Comparison of ENCODE assay signal across 14 cellular contexts in the genomic region with DNA sequence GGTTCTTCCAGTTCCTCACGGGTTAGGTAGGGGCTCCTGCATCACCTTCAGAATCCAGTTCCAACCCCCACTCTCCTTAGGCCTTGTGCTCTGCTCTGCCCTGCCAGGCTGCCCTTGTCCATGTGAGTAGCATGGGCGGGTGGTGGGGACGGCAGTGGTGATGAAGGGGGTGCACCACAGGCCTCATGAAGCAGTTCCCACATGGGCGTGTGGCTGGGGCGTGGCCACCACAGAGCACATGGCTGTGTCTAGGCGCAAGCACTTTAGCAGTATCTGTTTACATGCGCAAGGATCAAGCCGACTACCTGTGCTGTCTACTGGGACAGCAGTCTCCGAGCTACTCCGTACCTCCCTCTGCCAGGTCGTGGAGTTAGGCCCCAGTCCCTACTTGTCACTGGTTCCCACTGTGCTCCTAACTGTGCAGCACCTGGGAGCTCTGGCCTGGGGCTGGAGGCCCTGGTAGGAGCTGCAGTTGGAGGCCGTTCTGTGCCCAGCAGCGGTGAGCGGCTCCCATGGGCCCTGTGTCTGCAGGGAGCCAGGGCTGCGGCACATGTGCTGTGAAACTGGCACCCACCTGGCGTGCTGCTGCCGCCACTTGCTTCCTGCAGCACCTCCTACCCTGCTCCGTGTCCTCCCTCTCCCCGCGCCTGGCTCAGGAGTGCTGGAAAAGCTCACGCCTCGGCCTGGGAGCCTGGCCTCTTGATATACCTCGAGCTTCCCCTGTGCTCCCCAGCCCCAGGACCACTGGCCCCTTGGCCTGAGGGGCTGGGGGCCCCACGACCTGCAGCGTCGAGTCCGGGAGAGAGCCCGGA. TPM values are rescaled to one million over a fixed set of nuclear protein-coding genes. Genes with fewer than 3 reads are reported as not detected.
DNase-seq lines count a peak whose midpoint lies in the region; ATAC-seq and TF ChIP-seq lines count a peak whose summit lies in the region.
"Had no signal": no experiment of that assay in that cellular context is flagged by ENCODE, and none has a peak within 500 bp of the region (broad histone marks: within the 10 kb centered on the region; RNA-seq: fewer than 3 reads in every experiment).

No MANE protein-coding gene starts in this region.

- H3K27me3 ChIP-seq in DND-41 (ENCODE audit: insufficient read depth, low read length, poor library complexity), result no peaks in the 10 kb centered on the region
- no peaks in the 10 kb centered on the region for H3K27me3 ChIP-seq in foreskin keratinocyte
- no peaks in the 10 kb centered on the region for H3K27me3 ChIP-seq in parathyroid adenoma (ENCODE audit: control insufficient read depth, insufficient read depth, low read length)

- CTCF ChIA-PET in RWPE1 (lab: Yijun Ruan, JAX), result interaction anchor here (0.7 kb wide), 2 partner anchors 147 to 406 kb away, joined by 3 to 4 read pairs; no protein-coding TSS in a partner anchor

- H3K36me3 Mint-ChIP-seq in activated naive CD8-positive, alpha-beta T cell treated with anti-CD3 and anti-CD28 coated beads for 36 hours, result peaks cover 2% of the 10 kb centered on the region

- H3K4me3 Mint-ChIP-seq in activated naive CD8-positive, alpha-beta T cell treated with anti-CD3 and anti-CD28 coated beads for 36 hours, result no peak overlapping the region
- H3K4me3 Mint-ChIP-seq: central memory CD8-positive, alpha-beta T cell; stimulated activated memory B cell treated with anti-CD40 and anti-IgM and Interleukin-4, amounts not matched to agents 10 μg/mL and 1 μg/mL and 100 μg/mL, for 72 hours had no signal

- no peak overlapping the region for H3K27ac Mint-ChIP-seq in activated naive CD8-positive, alpha-beta T cell treated with anti-CD3 and anti-CD28 coated beads for 36 hours
- H3K27ac Mint-ChIP-seq: stimulated activated memory B cell treated with anti-CD40 and anti-IgM and Interleukin-4, amounts not matched to agents 10 μg/mL and 1 μg/mL and 100 μg/mL, for 72 hours had no signal

- H3K36me3 ChIP-seq in DND-41 (ENCODE audit: insufficient read depth, low read length) (peaks cover 27% of the 10 kb centered on the region), parathyroid adenoma (ENCODE audit: control insufficient read depth, insufficient read depth, low read length) (no peaks in the 10 kb centered on the region)

- H3K27me3 Mint-ChIP-seq in activated naive CD8-positive, alpha-beta T cell treated with anti-CD3 and anti-CD28 coated beads for 36 hours, result no peaks in the 10 kb centered on the region

- H3K9me3 Mint-ChIP-seq in activated naive CD8-positive, alpha-beta T cell treated with anti-CD3 and anti-CD28 coated beads for 36 hours, result no peaks in the 10 kb centered on the region
- H3K9me3 Mint-ChIP-seq: central memory CD8-positive, alpha-beta T cell; stimulated activated memory B cell treated with anti-CD40 and anti-IgM and Interleukin-4, amounts not matched to agents 10 μg/mL and 1 μg/mL and 100 μg/mL, for 72 hours had no signal

- DNase-seq in DND-41 (no peak), RWPE1 (ENCODE audit: low spot score) (no peak), foreskin keratinocyte (no peak), GM03348 (ENCODE audit: low spot score) (no peak)
- DNase-seq in activated naive CD8-positive, alpha-beta T cell treated with anti-CD3 and anti-CD28 coated beads for 36 hours, result no peak
- DNase-seq: activated CD4-positive, alpha-beta T cell treated with anti-CD3 and anti-CD28 coated beads for 1 hour; NCI-H774; stimulated activated CD4-positive, alpha-beta T cell treated with anti-CD3 and anti-CD28 coated beads, Interleukin-1b, Interleukin-23, amount 100 ng/mL, for 48 hours had no signal

- H3K9me3 ChIP-seq in DND-41 (ENCODE audit: insufficient read depth, low read length, severe bottlenecking), result no peaks in the 10 kb centered on the region
- H3K9me3 ChIP-seq in parathyroid adenoma (ENCODE audit: control insufficient read depth, low read length), result no peaks in the 10 kb centered on the region
- H3K9me3 ChIP-seq: BLaER1 treated with 17β-estradiol and CSF1 and Interleukin-3, amounts not matched to agents 10 nM and 100 nM had no signal

- H3K9ac ChIP-seq in DND-41 (ENCODE audit: low read depth, low read length), result no peak overlapping the region
- no peak overlapping the region for H3K9ac ChIP-seq in parathyroid adenoma
- H3K9ac ChIP-seq: BLaER1 treated with 17β-estradiol and CSF1 and Interleukin-3, amounts not matched to agents 10 nM and 100 nM had no signal

- H4K20me1 ChIP-seq in DND-41 (ENCODE audit: insufficient read depth, low read length), result peaks cover 3% of the 10 kb centered on the region; the same call in 1 of the 2 replicates

- H2AFZ ChIP-seq in DND-41 (ENCODE audit: low read depth, low read length), result no peak overlapping the region
- no peak overlapping the region for H2AFZ ChIP-seq in parathyroid adenoma

- H3K4me3 ChIP-seq in DND-41 (ENCODE audit: low read depth in 1 of 2, low read length in 2 of 2) (no peak overlapping the region), parathyroid adenoma (ENCODE audit: low read depth, low read length) (no peak overlapping the region)
- H3K4me3 ChIP-seq: BLaER1 treated with 17β-estradiol and CSF1 and Interleukin-3, amounts not matched to agents 10 nM and 100 nM had no signal

- TF ChIP-seq CTCF in DND-41 (IDR thresholded peaks at IDR 0.05; ENCODE audit: borderline replicate concordance, extremely low read depth, low read length, poor library complexity, severe bottlenecking) (no peak), RWPE1 (conservative IDR thresholded peaks at IDR 0.05; ENCODE audit: low read depth) (no peak), foreskin keratinocyte (conservative IDR thresholded peaks at IDR 0.05) (no peak), parathyroid adenoma (IDR thresholded peaks at IDR 0.05) (no peak)

- POLR2A ChIA-PET in RWPE1 (lab: Yijun Ruan, JAX; ENCODE audit: low non-redundant PET), result no interaction called here

- H3K4me1 Mint-ChIP-seq in activated naive CD8-positive, alpha-beta T cell treated with anti-CD3 and anti-CD28 coated beads for 36 hours, result no peaks in the 10 kb centered on the region
- H3K4me1 Mint-ChIP-seq: central memory CD8-positive, alpha-beta T cell; stimulated activated memory B cell treated with anti-CD40 and anti-IgM and Interleukin-4, amounts not matched to agents 10 μg/mL and 1 μg/mL and 100 μg/mL, for 72 hours had no signal

- H3K4me1 ChIP-seq in DND-41 (ENCODE audit: insufficient read depth, low read length) (no peaks in the 10 kb centered on the region), foreskin keratinocyte (no peaks in the 10 kb centered on the region), parathyroid adenoma (peaks cover 12% of the 10 kb centered on the region)

- H3K27ac ChIP-seq in DND-41 (ENCODE audit: low read length) (no peak overlapping the region), RWPE1 (peak overlapping the region; percentile 84), foreskin keratinocyte (peak overlapping the region; percentile 59), parathyroid adenoma (peak overlapping the region; percentile 71)
- H3K27ac ChIP-seq: BLaER1 treated with 17β-estradiol and CSF1 and Interleukin-3, amounts not matched to agents 10 nM and 100 nM had no signal

- ATAC-seq in DND-41 (ENCODE audit: insufficient read depth, low read depth), result peak; percentile 31; the same call in 1 of the 3 replicates
- ATAC-seq in foreskin keratinocyte, result peak; percentile 17
- ATAC-seq in GM19324 (IDR thresholded peaks at IDR 0.05; ENCODE audit: low FRiP score, unreplicated experiment), result no peak
- no peak for ATAC-seq in activated CD4-positive, CD25-positive, alpha-beta regulatory T cell treated with anti-CD3 and anti-CD28 coated beads, Interleukin-2, amount 50 U/mL, for 24 hours
- ATAC-seq: stimulated activated memory B cell treated with anti-CD40 and anti-IgM and Interleukin-4, amounts not matched to agents 10 μg/mL and 1 μg/mL and 100 μg/mL, for 72 hours had no signal

- no peak overlapping the region for H3K4me2 ChIP-seq in DND-41 (ENCODE audit: insufficient read depth, low read length)
- no peak overlapping the region for H3K4me2 ChIP-seq in parathyroid adenoma (ENCODE audit: low read length)

- H3K79me2 ChIP-seq in DND-41 (ENCODE audit: insufficient read depth, low read length) (no peaks in the 10 kb centered on the region), parathyroid adenoma (no peaks in the 10 kb centered on the region)

RNA-seq across cellular contexts. Expression of a gene that starts 53.5 kb away (rescaled TPM):
- 76.1 and 82.6 TPM in 2 replicates for total RNA-seq in foreskin keratinocyte
- 23.7 and 24.2 TPM in 2 replicates for polyA plus RNA-seq in foreskin keratinocyte
- total RNA-seq in activated naive CD8-positive, alpha-beta T cell treated with anti-CD3 and anti-CD28 coated beads for 36 hours, result 1 to 10 TPM; 6.6 to 7.5 TPM

Comparison
In these comparisons a context has a peak if more than half of its experiments do, and no peak if none do; other contexts are left out.
1. ATAC-seq: peak in DND-41 (single experiment) and foreskin keratinocyte (single experiment); none in GM19324 (single experiment) and activated CD4-positive, CD25-positive, alpha-beta regulatory T cell treated with anti-CD3 and anti-CD28 coated beads, Interleukin-2, amount 50 U/mL, for 24 hours (0 of 2).